ENCODE assay signal across 8 cellular contexts in genomic region chr2:142504754-142505153, GRCh38.
"Had no signal": no experiment of that assay in that cellular context is flagged by ENCODE, and none has a peak within 500 bp of the region (broad histone marks: within the 10 kb centered on the region; RNA-seq: fewer than 3 reads in every experiment).

No MANE protein-coding gene starts in this region.

- H3K36me3 Mint-ChIP-seq: IgD-negative memory B cell had no signal

- H3K4me2 ChIP-seq: KMS-11 had no signal

- H3K27ac Mint-ChIP-seq: IgD-negative memory B cell had no signal

- ATAC-seq: HepG2 had no signal

- FAIRE-seq: HepG2, HTR-8/SVneo had no signal

- H3K4me1 Mint-ChIP-seq: IgD-negative memory B cell had no signal

- H3K9ac ChIP-seq: KMS-11 had no signal

- DNase-seq: IMR-90, KBM-7, KG1 had no signal

- H3K27ac ChIP-seq: HL-60, KMS-11 had no signal

- H3K4me3 Mint-ChIP-seq: IgD-negative memory B cell had no signal
